In genomic region chrX:119655125-119655524, GRCh38 we compare ENCODE assay signal across 9 cellular contexts. TPM values are rescaled to one million over a fixed set of nuclear protein-coding genes. Genes with fewer than 3 reads are reported as not detected.
DNase-seq lines count a peak whose midpoint lies in the region; ATAC-seq and TF ChIP-seq lines count a peak whose summit lies in the region.
"Had no signal": no experiment of that assay in that cellular context is flagged by ENCODE, and none has a peak within 500 bp of the region (broad histone marks: within the 10 kb centered on the region; RNA-seq: fewer than 3 reads in every experiment).

No MANE protein-coding gene starts in this region.

- TF ChIP-seq CTCF in HFF-Myc (IDR thresholded peaks at IDR 0.05; ENCODE audit: low read depth, low read length, missing control alignments) (no peak), fibroblast of the aortic adventitia (IDR thresholded peaks at IDR 0.05; ENCODE audit: insufficient read depth, low read length) (no peak), H9 (conservative IDR thresholded peaks at IDR 0.05) (no peak)

- no peak overlapping the region for H2BK20ac ChIP-seq in H9 (ENCODE audit: low read depth, low read length, poor library complexity, severe bottlenecking)

- no peaks in the 10 kb centered on the region for H3K23me2 ChIP-seq in H9 (ENCODE audit: insufficient read length, low read depth, low read length, poor library complexity, severe bottlenecking)

- no CpG with 5 or more reads among the region's 6 CpGs for WGBS in H9 (ENCODE audit: extremely low coverage, insufficient read length, low lambda C conversion rate)

- no peak overlapping the region for H4K91ac ChIP-seq in H9 (ENCODE audit: insufficient read length, low read depth, low read length)

- no peak overlapping the region for H3K14ac ChIP-seq in H9 (ENCODE audit: insufficient read depth, low read length)

- H4K20me1 ChIP-seq in H9 (ENCODE audit: control insufficient read depth, insufficient read depth, insufficient read length) = no peaks in the 10 kb centered on the region

- no peaks in the 10 kb centered on the region for H3K27me3 ChIP-seq in H9 (ENCODE audit: insufficient read depth, low read length)

- H2AFZ ChIP-seq in H9 (ENCODE audit: low read length) = no peak overlapping the region

- DNase-seq in HFF-Myc (ENCODE audit: extremely low read depth, low read depth) (peak; percentile 17), fibroblast of the aortic adventitia (ENCODE audit: low read depth) (peak; percentile 70), H9 (no peak), GDM1 (lab: John Stamatoyannopoulos, UW) (no peak)
- peak; percentile 31 for DNase-seq in activated CD8-positive, alpha-beta memory T cell treated with anti-CD3 and anti-CD28 coated beads, Interleukin-2, amount 50 U/mL, for 1 hour (ENCODE audit: extremely low read depth)
- DNase-seq in stimulated activated CD4-positive, alpha-beta T cell treated with anti-CD3 and anti-CD28 coated beads, Interleukin-2, amount 100 ng/mL, for 4 hours (ENCODE audit: low read depth) = peak; percentile 49

- H2BK120ac ChIP-seq in H9 (ENCODE audit: low read depth, low read length, poor library complexity, severe bottlenecking) = no peak overlapping the region

- no peak overlapping the region for H4K8ac ChIP-seq in H9 (replicated peaks; ENCODE audit: insufficient read length, low read depth, low read length)

- H3K4me2 ChIP-seq in H9 (ENCODE audit: insufficient read depth, insufficient read length, low read length) = no peak overlapping the region
- H3K4me2 ChIP-seq: KMS-11 had no signal

- no peak overlapping the region for H3K23ac ChIP-seq in H9 (ENCODE audit: insufficient read length, low read depth, low read length)

- peaks cover 26% of the 10 kb centered on the region for H3K9me3 ChIP-seq in H9 (ENCODE audit: control insufficient read depth, low read depth, low read length)

- H3K79me1 ChIP-seq in H9 (ENCODE audit: insufficient read depth, low read depth, low read length, poor library complexity, severe bottlenecking) = no peaks in the 10 kb centered on the region

- peak overlapping the region in 1 of 3 experiments; percentile 66; a peak in 1 of 7 replicates for H3K27ac Mint-ChIP-seq in H9

- no peak for ATAC-seq in GM19035 (IDR thresholded peaks at IDR 0.05; ENCODE audit: unreplicated experiment)
- ATAC-seq in HG03571 (IDR thresholded peaks at IDR 0.05; ENCODE audit: unreplicated experiment) = no peak

- H3K18ac ChIP-seq in H9 (ENCODE audit: insufficient read length, low read depth, low read length) = no peak overlapping the region

- H2BK15ac ChIP-seq in H9 (ENCODE audit: low read depth, low read length) = no peak overlapping the region

- no peak overlapping the region for H3K27ac ChIP-seq in H9 (ENCODE audit: insufficient read length, low read depth, low read length)
- H3K27ac ChIP-seq: KMS-11 had no signal

- H3K36me3 Mint-ChIP-seq in H9 (ENCODE audit: insufficient read depth in 1 of 3, low read depth in 3 of 3) = peaks cover 12 to 34% (median 29%) of the 10 kb centered on the region in 3 experiments; a peak in 6 of 7 replicates

- H4K5ac ChIP-seq in H9 (ENCODE audit: insufficient read length, low read depth, low read length) = no peak overlapping the region

- no peak overlapping the region; a peak in 1 of 5 replicates for H3K4me3 Mint-ChIP-seq in H9

- no peak overlapping the region for H3T11ph ChIP-seq in H9 (ENCODE audit: low read length)

- H2BK5ac ChIP-seq in H9 (ENCODE audit: insufficient read length, low read length) = no peak overlapping the region

- no peak overlapping the region for H3K4me3 ChIP-seq in HFF-Myc (replicated peaks; ENCODE audit: low read depth, low read length)
- no peak overlapping the region for H3K4me3 ChIP-seq in fibroblast of the aortic adventitia (ENCODE audit: low read depth, low read length)

- H2BK12ac ChIP-seq in H9 (ENCODE audit: insufficient read length, low read depth, low read length) = no peak overlapping the region

- no peaks in the 10 kb centered on the region; the same call in 1 of the 2 replicates for H3K4me1 ChIP-seq in H9 (ENCODE audit: insufficient read depth, low read length)

- peaks cover 72 to 74% of the 10 kb centered on the region in 2 experiments for H3K9me3 Mint-ChIP-seq in H9

- H3K4ac ChIP-seq in H9 (ENCODE audit: low read depth, low read length) = no peak overlapping the region

- H2AK5ac ChIP-seq in H9 (ENCODE audit: insufficient read length, low read length) = no peak overlapping the region

- no peak overlapping the region for H3K9ac ChIP-seq in H9 (ENCODE audit: extremely low read depth, insufficient read length, low read length)
- H3K9ac ChIP-seq: KMS-11 had no signal

- no peaks in the 10 kb centered on the region for H3K79me2 ChIP-seq in H9 (ENCODE audit: insufficient read depth, low read length)

- H3K27me3 Mint-ChIP-seq in H9 (ENCODE audit: low read depth) = no peaks in the 10 kb centered on the region; the same call in 1 of the 2 replicates

- no peak overlapping the region for H3K56ac ChIP-seq in H9 (ENCODE audit: insufficient read length, low read depth, low read length)

- H3K4me1 Mint-ChIP-seq in H9 = peaks cover 4 to 18% of the 10 kb centered on the region in 2 experiments

RNA-seq across cellular contexts. Expression of gene SEPTIN6, which starts 37.8 kb away (rescaled TPM):
- total RNA-seq in fibroblast of the aortic adventitia (ENCODE audit: low replicate concordance) (7.0 and 7.4 TPM in 2 replicates), H9 (2021) (22.9 and 23.1 TPM in 2 replicates)

RNA-seq across cellular contexts. Expression of gene NKRF, which starts 48.9 kb away (rescaled TPM):
- total RNA-seq in fibroblast of the aortic adventitia (ENCODE audit: low replicate concordance) (5.2 and 6.2 TPM in 2 replicates), H9 (2021) (15.1 and 15.2 TPM in 2 replicates)

Comparison
In these comparisons a context has a peak if more than half of its experiments do, and no peak if none do; other contexts are left out.
1. DNase-seq: peak in HFF-Myc (single experiment), activated CD8-positive, alpha-beta memory T cell treated with anti-CD3 and anti-CD28 coated beads, Interleukin-2, amount 50 U/mL, for 1 hour (single experiment), fibroblast of the aortic adventitia (single experiment) and stimulated activated CD4-positive, alpha-beta T cell treated with anti-CD3 and anti-CD28 coated beads, Interleukin-2, amount 100 ng/mL, for 4 hours (single experiment); none in H9 (single experiment) and GDM1 (single experiment).